In genomic region chr10:88114368-88114767, GRCh38 we compare ENCODE assay signal across 1 cellular context.
TF ChIP-seq lines count a peak whose summit lies in the region.

No MANE protein-coding gene starts in this region.

TF ChIP-seq in GM12878, 131 proteins besides CTCF, POLR2A, EP300 and RAD21 (continued from another document and continues in another):
- TF ChIP-seq ATF3 (IDR thresholded peaks at IDR 0.05; ENCODE audit: borderline replicate concordance, extremely low read depth, low read depth, low read length), result no peak
- no peak for TF ChIP-seq PRDM15 (CRISPR knock-in tag; IDR thresholded peaks at IDR 0.05)
- TF ChIP-seq ZBED1 (IDR thresholded peaks at IDR 0.05; ENCODE audit: borderline replicate concordance), result no peak
- TF ChIP-seq CHD1 (IDR thresholded peaks at IDR 0.05; ENCODE audit: low read depth, low read length), result no peak
- TF ChIP-seq ZNF687 (IDR thresholded peaks at IDR 0.05), result no peak
- no peak for TF ChIP-seq ASH2L (IDR thresholded peaks at IDR 0.05; ENCODE audit: borderline replicate concordance, low read depth)
- no peak for TF ChIP-seq ETV6 (conservative IDR thresholded peaks at IDR 0.05 in 1 of 2, IDR thresholded peaks at IDR 0.05 in 1 of 2; ENCODE audit: borderline replicate concordance in 1 of 2, low read depth in 1 of 2)
- TF ChIP-seq EED (IDR thresholded peaks at IDR 0.05; ENCODE audit: low read depth), result peak; percentile 64
- TF ChIP-seq, protein P1, sequence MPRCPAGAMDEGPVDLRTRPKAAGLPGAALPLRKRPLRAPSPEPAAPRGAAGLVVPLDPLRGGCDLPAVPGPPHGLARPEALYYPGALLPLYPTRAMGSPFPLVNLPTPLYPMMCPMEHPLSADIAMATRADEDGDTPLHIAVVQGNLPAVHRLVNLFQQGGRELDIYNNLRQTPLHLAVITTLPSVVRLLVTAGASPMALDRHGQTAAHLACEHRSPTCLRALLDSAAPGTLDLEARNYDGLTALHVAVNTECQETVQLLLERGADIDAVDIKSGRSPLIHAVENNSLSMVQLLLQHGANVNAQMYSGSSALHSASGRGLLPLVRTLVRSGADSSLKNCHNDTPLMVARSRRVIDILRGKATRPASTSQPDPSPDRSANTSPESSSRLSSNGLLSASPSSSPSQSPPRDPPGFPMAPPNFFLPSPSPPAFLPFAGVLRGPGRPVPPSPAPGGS (IDR thresholded peaks at IDR 0.05; ENCODE audit: borderline replicate concordance, insufficient read depth, low read depth, low read length, poor library complexity, severe bottlenecking), result no peak
- peak; percentile 47; the same call in 1 of the 2 replicates for TF ChIP-seq FOXM1 (IDR thresholded peaks at IDR 0.05; ENCODE audit: low read depth, low read length)
- no peak for TF ChIP-seq GABPA (IDR thresholded peaks at IDR 0.05; ENCODE audit: low read depth)
- TF ChIP-seq MEF2A (IDR thresholded peaks at IDR 0.05; ENCODE audit: insufficient read depth, low read depth, low read length), result peak; percentile 41; the same call in 1 of the 2 replicates
- TF ChIP-seq CREB1 (IDR thresholded peaks at IDR 0.05; ENCODE audit: low read depth), result peak; percentile 41; the same call in 1 of the 2 replicates
- TF ChIP-seq, protein P2, sequence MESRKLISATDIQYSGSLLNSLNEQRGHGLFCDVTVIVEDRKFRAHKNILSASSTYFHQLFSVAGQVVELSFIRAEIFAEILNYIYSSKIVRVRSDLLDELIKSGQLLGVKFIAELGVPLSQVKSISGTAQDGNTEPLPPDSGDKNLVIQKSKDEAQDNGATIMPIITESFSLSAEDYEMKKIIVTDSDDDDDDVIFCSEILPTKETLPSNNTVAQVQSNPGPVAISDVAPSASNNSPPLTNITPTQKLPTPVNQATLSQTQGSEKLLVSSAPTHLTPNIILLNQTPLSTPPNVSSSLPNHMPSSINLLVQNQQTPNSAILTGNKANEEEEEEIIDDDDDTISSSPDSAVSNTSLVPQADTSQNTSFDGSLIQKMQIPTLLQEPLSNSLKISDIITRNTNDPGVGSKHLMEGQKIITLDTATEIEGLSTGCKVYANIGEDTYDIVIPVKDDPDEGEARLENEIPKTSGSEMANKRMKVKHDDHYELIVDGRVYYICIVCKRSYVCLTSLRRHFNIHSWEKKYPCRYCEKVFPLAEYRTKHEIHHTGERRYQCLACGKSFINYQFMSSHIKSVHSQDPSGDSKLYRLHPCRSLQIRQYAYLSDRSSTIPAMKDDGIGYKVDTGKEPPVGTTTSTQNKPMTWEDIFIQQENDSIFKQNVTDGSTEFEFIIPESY (IDR thresholded peaks at IDR 0.05), result no peak
- no peak for TF ChIP-seq PAX5 (IDR thresholded peaks at IDR 0.05; ENCODE audit: borderline replicate concordance, low read depth, low read length)
- no peak for TF ChIP-seq CHD4 (IDR thresholded peaks at IDR 0.05)
- TF ChIP-seq MXI1 (IDR thresholded peaks at IDR 0.05; ENCODE audit: low read depth, low read length), result no peak
- TF ChIP-seq SIX5 (IDR thresholded peaks at IDR 0.05; ENCODE audit: low read depth, low read length, severe bottlenecking), result no peak
- no peak for TF ChIP-seq BMI1 (IDR thresholded peaks at IDR 0.05; ENCODE audit: borderline replicate concordance)
- TF ChIP-seq ESRRA (IDR thresholded peaks at IDR 0.05; ENCODE audit: low read length), result no peak
- no peak for TF ChIP-seq MYC (IDR thresholded peaks at IDR 0.05; ENCODE audit: insufficient read depth, insufficient read length, insufficient replicate concordance, low read length, severe bottlenecking)
- TF ChIP-seq ZBTB11 (CRISPR knock-in tag; IDR thresholded peaks at IDR 0.05), result no peak
- TF ChIP-seq SUPT20H (IDR thresholded peaks at IDR 0.05; ENCODE audit: borderline replicate concordance, control insufficient read depth, low read depth, low read length), result no peak
- TF ChIP-seq EGR1 (IDR thresholded peaks at IDR 0.05; ENCODE audit: borderline replicate concordance in 1 of 2, low read depth in 2 of 2, low read length in 2 of 2), result no peak
- no peak for TF ChIP-seq HDGF (IDR thresholded peaks at IDR 0.05)
- no peak for TF ChIP-seq ZZZ3 (IDR thresholded peaks at IDR 0.05; ENCODE audit: control insufficient read depth, insufficient read length, low read depth)
- no peak for TF ChIP-seq GATAD2B (conservative IDR thresholded peaks at IDR 0.05; ENCODE audit: low read depth)
- TF ChIP-seq SMC3 (IDR thresholded peaks at IDR 0.05; ENCODE audit: borderline replicate concordance, low read length), result peak; percentile 91
- TF ChIP-seq, protein P3, sequence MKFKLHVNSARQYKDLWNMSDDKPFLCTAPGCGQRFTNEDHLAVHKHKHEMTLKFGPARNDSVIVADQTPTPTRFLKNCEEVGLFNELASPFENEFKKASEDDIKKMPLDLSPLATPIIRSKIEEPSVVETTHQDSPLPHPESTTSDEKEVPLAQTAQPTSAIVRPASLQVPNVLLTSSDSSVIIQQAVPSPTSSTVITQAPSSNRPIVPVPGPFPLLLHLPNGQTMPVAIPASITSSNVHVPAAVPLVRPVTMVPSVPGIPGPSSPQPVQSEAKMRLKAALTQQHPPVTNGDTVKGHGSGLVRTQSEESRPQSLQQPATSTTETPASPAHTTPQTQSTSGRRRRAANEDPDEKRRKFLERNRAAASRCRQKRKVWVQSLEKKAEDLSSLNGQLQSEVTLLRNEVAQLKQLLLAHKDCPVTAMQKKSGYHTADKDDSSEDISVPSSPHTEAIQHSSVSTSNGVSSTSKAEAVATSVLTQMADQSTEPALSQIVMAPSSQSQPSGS (IDR thresholded peaks at IDR 0.05; ENCODE audit: low read length), result no peak
- no peak for TF ChIP-seq NFYA (IDR thresholded peaks at IDR 0.05; ENCODE audit: borderline replicate concordance, low read depth, low read length)
- TF ChIP-seq, protein P4, sequence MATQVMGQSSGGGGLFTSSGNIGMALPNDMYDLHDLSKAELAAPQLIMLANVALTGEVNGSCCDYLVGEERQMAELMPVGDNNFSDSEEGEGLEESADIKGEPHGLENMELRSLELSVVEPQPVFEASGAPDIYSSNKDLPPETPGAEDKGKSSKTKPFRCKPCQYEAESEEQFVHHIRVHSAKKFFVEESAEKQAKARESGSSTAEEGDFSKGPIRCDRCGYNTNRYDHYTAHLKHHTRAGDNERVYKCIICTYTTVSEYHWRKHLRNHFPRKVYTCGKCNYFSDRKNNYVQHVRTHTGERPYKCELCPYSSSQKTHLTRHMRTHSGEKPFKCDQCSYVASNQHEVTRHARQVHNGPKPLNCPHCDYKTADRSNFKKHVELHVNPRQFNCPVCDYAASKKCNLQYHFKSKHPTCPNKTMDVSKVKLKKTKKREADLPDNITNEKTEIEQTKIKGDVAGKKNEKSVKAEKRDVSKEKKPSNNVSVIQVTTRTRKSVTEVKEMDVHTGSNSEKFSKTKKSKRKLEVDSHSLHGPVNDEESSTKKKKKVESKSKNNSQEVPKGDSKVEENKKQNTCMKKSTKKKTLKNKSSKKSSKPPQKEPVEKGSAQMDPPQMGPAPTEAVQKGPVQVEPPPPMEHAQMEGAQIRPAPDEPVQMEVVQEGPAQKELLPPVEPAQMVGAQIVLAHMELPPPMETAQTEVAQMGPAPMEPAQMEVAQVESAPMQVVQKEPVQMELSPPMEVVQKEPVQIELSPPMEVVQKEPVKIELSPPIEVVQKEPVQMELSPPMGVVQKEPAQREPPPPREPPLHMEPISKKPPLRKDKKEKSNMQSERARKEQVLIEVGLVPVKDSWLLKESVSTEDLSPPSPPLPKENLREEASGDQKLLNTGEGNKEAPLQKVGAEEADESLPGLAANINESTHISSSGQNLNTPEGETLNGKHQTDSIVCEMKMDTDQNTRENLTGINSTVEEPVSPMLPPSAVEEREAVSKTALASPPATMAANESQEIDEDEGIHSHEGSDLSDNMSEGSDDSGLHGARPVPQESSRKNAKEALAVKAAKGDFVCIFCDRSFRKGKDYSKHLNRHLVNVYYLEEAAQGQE (IDR thresholded peaks at IDR 0.05; ENCODE audit: low read depth, low read length), result no peak
- no peak for TF ChIP-seq SREBF2 (IDR thresholded peaks at IDR 0.05; ENCODE audit: low read length)
- no peak for TF ChIP-seq ATF7 (IDR thresholded peaks at IDR 0.05; ENCODE audit: low read depth)
